Comparison of ENCODE assay signal across 32 cellular contexts in genomic region chr6:3735029-3735605, GRCh38. TPM values are rescaled to one million over a fixed set of nuclear protein-coding genes. Genes with fewer than 3 reads are reported as not detected.
"Had no signal": no experiment of that assay in that cellular context is flagged by ENCODE, and none has a peak within 500 bp of the region (broad histone marks: within the 10 kb centered on the region; RNA-seq: fewer than 3 reads in every experiment).

No MANE protein-coding gene starts in this region.

- H3K27ac Mint-ChIP-seq: activated CD4-positive, alpha-beta memory T cell treated with anti-CD3 and anti-CD28 coated beads for 36 hours; activated CD4-positive, alpha-beta T cell treated with anti-CD3 and anti-CD28 coated beads for 36 hours; activated CD4-positive, alpha-beta T cell treated with anti-CD3 and anti-CD28 coated beads, Interleukin-2, amount 10 ng/mL, durations not matched to agents 24 days and 14 days; activated CD8-positive, alpha-beta memory T cell treated with anti-CD3 and anti-CD28 coated beads, Interleukin-2, amount 10 ng/mL, durations not matched to agents 7 days and 5 days; activated CD8-positive, alpha-beta T cell treated with anti-CD3 and anti-CD28 coated beads, Interleukin-2, amount 10 ng/mL, durations not matched to agents 7 days and 5 days; activated naive CD4-positive, alpha-beta T cell treated with anti-CD3 and anti-CD28 coated beads for 36 hours; activated naive CD8-positive, alpha-beta T cell treated with anti-CD3 and anti-CD28 coated beads for 36 hours; activated naive CD8-positive, alpha-beta T cell treated with anti-CD3 and anti-CD28 coated beads, Interleukin-2, amount 50 U/mL, for 24 hours; activated T-helper 1 cell treated with anti-CD3 and anti-CD28 coated beads, Interleukin-12 subunit alpha, Interleukin-12 subunit beta, Interleukin-2, Interleukin-4 antibody, amounts not matched to agents 30 ng/mL and 10 ng/mL and 1 ng/mL, durations not matched to agents 14 hours and 24 hours and 36 hours; activated T-helper 2 cell treated with anti-CD3 and anti-CD28 coated beads, Interferon-gamma antibody, Interleukin-2, Interleukin-4, amounts not matched to agents 10 μg/mL and 5 μg/mL and 100 μg/mL, durations not matched to agents 14 hours and 24 hours and 36 hours; T-cell; T-helper 1 cell treated with Interleukin-12 subunit alpha and Interleukin-12 subunit beta and Interleukin-4 antibody, amounts not matched to agents 30 μg/mL and 1 μg/mL, for 36 hours had no signal

- H3K4me1 Mint-ChIP-seq: activated CD4-positive, alpha-beta T cell treated with anti-CD3 and anti-CD28 coated beads for 36 hours; activated naive CD4-positive, alpha-beta T cell treated with anti-CD3 and anti-CD28 coated beads, Interleukin-2, amount 50 U/mL, for 24 hours; activated naive CD8-positive, alpha-beta T cell treated with anti-CD3 and anti-CD28 coated beads for 36 hours; activated naive CD8-positive, alpha-beta T cell treated with anti-CD3 and anti-CD28 coated beads, Interleukin-2, amount 50 U/mL, for 24 hours had no signal

- H3K4me3 ChIP-seq: adrenal gland, body of pancreas, colonic mucosa, esophagus muscularis mucosa, gastrocnemius medialis, heart left ventricle had no signal

- H3K27me3 ChIP-seq: adrenal gland, body of pancreas, colonic mucosa, esophagus muscularis mucosa, foreskin keratinocyte, gastrocnemius medialis, heart left ventricle had no signal

- H3K4me3 Mint-ChIP-seq: activated CD4-positive, alpha-beta memory T cell treated with anti-CD3 and anti-CD28 coated beads for 36 hours; activated CD4-positive, alpha-beta T cell treated with anti-CD3 and anti-CD28 coated beads for 36 hours; activated CD4-positive, alpha-beta T cell treated with anti-CD3 and anti-CD28 coated beads, Interleukin-2, amount 10 ng/mL, durations not matched to agents 24 days and 14 days; activated CD8-positive, alpha-beta memory T cell treated with anti-CD3 and anti-CD28 coated beads, Interleukin-2, amount 10 ng/mL, durations not matched to agents 7 days and 5 days; activated CD8-positive, alpha-beta T cell treated with anti-CD3 and anti-CD28 coated beads, Interleukin-2, amount 10 ng/mL, durations not matched to agents 7 days and 5 days; activated naive CD4-positive, alpha-beta T cell treated with anti-CD3 and anti-CD28 coated beads for 36 hours; activated naive CD4-positive, alpha-beta T cell treated with anti-CD3 and anti-CD28 coated beads, Interleukin-2, amount 50 U/mL, for 24 hours; activated naive CD8-positive, alpha-beta T cell treated with anti-CD3 and anti-CD28 coated beads for 36 hours; activated naive CD8-positive, alpha-beta T cell treated with anti-CD3 and anti-CD28 coated beads, Interleukin-2, amount 50 U/mL, for 24 hours; activated T-helper 1 cell treated with anti-CD3 and anti-CD28 coated beads, Interleukin-12 subunit alpha, Interleukin-12 subunit beta, Interleukin-2, Interleukin-4 antibody, amounts not matched to agents 30 ng/mL and 10 ng/mL and 1 ng/mL, durations not matched to agents 14 hours and 24 hours and 36 hours; T-cell; T-helper 1 cell treated with Interleukin-12 subunit alpha and Interleukin-12 subunit beta and Interleukin-4 antibody, amounts not matched to agents 30 μg/mL and 1 μg/mL, for 36 hours had no signal

- H3K36me3 ChIP-seq: colonic mucosa had no signal

- DNase-seq: activated CD4-positive, alpha-beta memory T cell treated with anti-CD3 and anti-CD28 coated beads for 36 hours; activated CD4-positive, alpha-beta T cell treated with anti-CD3 and anti-CD28 coated beads for 36 hours; activated CD4-positive, alpha-beta T cell treated with anti-CD3 and anti-CD28 coated beads, Interleukin-2, amount 10 ng/mL, durations not matched to agents 24 days and 14 days; activated CD4-positive, CD25-positive, alpha-beta regulatory T cell; activated CD4-positive, CD25-positive, alpha-beta regulatory T cell treated with anti-CD3 and anti-CD28 coated beads, Interleukin-2, amount 50 U/mL, for 72 hours; activated CD8-positive, alpha-beta memory T cell treated with anti-CD3 and anti-CD28 coated beads, Interleukin-2, amount 10 ng/mL, durations not matched to agents 7 days and 5 days; activated CD8-positive, alpha-beta memory T cell treated with anti-CD3 and anti-CD28 coated beads, Interleukin-2, amount 50 U/mL, for 4 hours; activated CD8-positive, alpha-beta T cell treated with anti-CD3 and anti-CD28 coated beads, Interleukin-2, amount 10 ng/mL, durations not matched to agents 7 days and 5 days; activated effector memory CD4-positive, alpha-beta T cell treated with anti-CD3 and anti-CD28 coated beads, Interleukin-2, amount 50 U/mL, for 16 hours; activated naive CD4-positive, alpha-beta T cell treated with anti-CD3 and anti-CD28 coated beads for 36 hours; activated naive CD8-positive, alpha-beta T cell treated with anti-CD3 and anti-CD28 coated beads for 36 hours; activated naive CD8-positive, alpha-beta T cell treated with anti-CD3 and anti-CD28 coated beads, Interleukin-2, amount 50 U/mL, for 24 hours; activated T-cell treated with anti-CD3 and anti-CD28 coated beads, Interleukin-2, amount 50 U/mL, for 1 hour; activated T-cell treated with anti-CD3 and anti-CD28 coated beads, Interleukin-2, amount 50 U/mL, for 48 hours; adrenal gland; amygdala; body of pancreas; caudate nucleus; colonic mucosa; effector CD8-positive, alpha-beta T cell; foreskin keratinocyte; gastrocnemius medialis; glutamatergic neuron; heart left ventricle; T-cell; T-helper 9 cell had no signal

- FAIRE-seq: endometrium had no signal

- H3K9me3 ChIP-seq: adrenal gland, colonic mucosa, gastrocnemius medialis had no signal

- H3K27ac ChIP-seq: adrenal gland, body of pancreas, colonic mucosa, esophagus muscularis mucosa, foreskin keratinocyte, gastrocnemius medialis, heart left ventricle had no signal

- ATAC-seq: activated CD4-positive, alpha-beta T cell treated with anti-CD3 and anti-CD28 coated beads for 36 hours; activated CD8-positive, alpha-beta memory T cell treated with anti-CD3 and anti-CD28 coated beads, Interleukin-2, amount 10 ng/mL, durations not matched to agents 7 days and 5 days; activated CD8-positive, alpha-beta T cell treated with anti-CD3 and anti-CD28 coated beads, Interleukin-2, amount 10 ng/mL, durations not matched to agents 7 days and 5 days; activated naive CD8-positive, alpha-beta T cell treated with anti-CD3 and anti-CD28 coated beads, Interleukin-2, amount 50 U/mL, for 24 hours; body of pancreas; foreskin keratinocyte; gastrocnemius medialis; heart left ventricle; T-cell had no signal

- H3K4me1 ChIP-seq: colonic mucosa, foreskin keratinocyte had no signal

- H3K36me3 Mint-ChIP-seq: activated CD8-positive, alpha-beta memory T cell treated with anti-CD3 and anti-CD28 coated beads, Interleukin-2, amount 10 ng/mL, durations not matched to agents 7 days and 5 days; activated naive CD4-positive, alpha-beta T cell treated with anti-CD3 and anti-CD28 coated beads, Interleukin-2, amount 50 U/mL, for 24 hours; activated naive CD8-positive, alpha-beta T cell treated with anti-CD3 and anti-CD28 coated beads for 36 hours; T-cell had no signal

- H3K9me3 Mint-ChIP-seq: activated CD4-positive, alpha-beta T cell treated with anti-CD3 and anti-CD28 coated beads, Interleukin-2, amount 10 ng/mL, durations not matched to agents 24 days and 14 days; activated naive CD4-positive, alpha-beta T cell treated with anti-CD3 and anti-CD28 coated beads for 36 hours; activated naive CD4-positive, alpha-beta T cell treated with anti-CD3 and anti-CD28 coated beads, Interleukin-2, amount 50 U/mL, for 24 hours; activated naive CD8-positive, alpha-beta T cell treated with anti-CD3 and anti-CD28 coated beads, Interleukin-2, amount 50 U/mL, for 24 hours; activated T-helper 1 cell treated with anti-CD3 and anti-CD28 coated beads, Interleukin-12 subunit alpha, Interleukin-12 subunit beta, Interleukin-2, Interleukin-4 antibody, amounts not matched to agents 30 ng/mL and 10 ng/mL and 1 ng/mL, durations not matched to agents 14 hours and 24 hours and 36 hours; T-cell; T-helper 1 cell treated with Interleukin-12 subunit alpha and Interleukin-12 subunit beta and Interleukin-4 antibody, amounts not matched to agents 30 μg/mL and 1 μg/mL, for 36 hours had no signal

RNA-seq across cellular contexts. Expression of gene PXDC1, which starts 16.4 kb away (rescaled TPM):
- total RNA-seq: activated CD8-positive, alpha-beta T cell treated with anti-CD3 and anti-CD28 coated beads, Interleukin-2, amount 10 ng/mL, durations not matched to agents 7 days and 5 days had no signal
